ENCODE assay signal across 1 cellular context in the genomic region with DNA sequence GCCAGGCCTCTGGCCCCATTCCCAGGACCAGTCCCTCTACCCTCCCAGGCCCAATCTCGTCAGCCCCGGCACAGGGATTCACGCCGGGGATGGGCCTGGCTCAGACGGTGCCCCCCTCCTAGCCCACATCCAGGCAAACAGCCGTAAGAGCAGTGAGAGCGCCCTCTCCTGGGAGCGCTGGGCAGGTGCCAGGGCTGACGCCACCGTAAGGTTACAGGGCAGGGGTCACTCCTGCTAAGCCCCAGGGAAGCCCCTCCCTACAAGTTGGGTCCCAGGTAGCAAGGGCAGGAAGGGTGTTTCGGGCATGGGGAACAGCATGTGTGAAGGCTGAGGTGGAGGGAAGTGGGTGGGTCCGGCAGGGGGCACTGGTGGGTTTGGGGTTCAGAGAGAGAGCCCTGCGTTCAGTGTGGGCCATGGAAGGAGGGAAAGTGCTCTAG.
TF ChIP-seq lines count a peak whose summit lies in the region.

No MANE protein-coding gene starts in this region.

TF ChIP-seq in HepG2, 621 proteins besides CTCF, POLR2A, EP300 and RAD21 (continued from another document and continues in another):
- TF ChIP-seq ZNF281 (CRISPR knock-in tag; IDR thresholded peaks at IDR 0.05; ENCODE audit: borderline replicate concordance): no peak
- no peak for TF ChIP-seq ZSCAN9 (CRISPR knock-in tag; IDR thresholded peaks at IDR 0.05; ENCODE audit: borderline replicate concordance)
- TF ChIP-seq ZNF256 (CRISPR knock-in tag; conservative IDR thresholded peaks at IDR 0.05): no peak
- peak; percentile 95 for TF ChIP-seq ZBTB33 (CRISPR knock-in tag; IDR thresholded peaks at IDR 0.05)
- TF ChIP-seq, protein P1, sequence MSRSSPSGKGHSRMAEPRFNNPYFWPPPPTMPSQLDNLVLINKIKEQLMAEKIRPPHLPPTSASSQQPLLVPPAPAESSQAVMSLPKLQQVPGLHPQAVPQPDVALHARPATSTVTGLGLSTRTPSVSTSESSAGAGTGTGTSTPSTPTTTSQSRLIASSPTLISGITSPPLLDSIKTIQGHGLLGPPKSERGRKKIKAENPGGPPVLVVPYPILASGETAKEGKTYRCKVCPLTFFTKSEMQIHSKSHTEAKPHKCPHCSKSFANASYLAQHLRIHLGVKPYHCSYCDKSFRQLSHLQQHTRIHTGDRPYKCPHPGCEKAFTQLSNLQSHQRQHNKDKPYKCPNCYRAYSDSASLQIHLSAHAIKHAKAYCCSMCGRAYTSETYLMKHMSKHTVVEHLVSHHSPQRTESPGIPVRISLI (CRISPR knock-in tag; IDR thresholded peaks at IDR 0.05; ENCODE audit: borderline replicate concordance): no peak
- TF ChIP-seq PRDM4 (CRISPR knock-in tag; IDR thresholded peaks at IDR 0.05; ENCODE audit: borderline replicate concordance): no peak
- TF ChIP-seq SYNCRIP (IDR thresholded peaks at IDR 0.05; ENCODE audit: insufficient read depth, low read depth, low read length): no peak
- TF ChIP-seq DPF2 (CRISPR knock-in tag; IDR thresholded peaks at IDR 0.05; ENCODE audit: borderline replicate concordance, low read depth): no peak
- no peak for TF ChIP-seq MEIS2 (CRISPR knock-in tag; IDR thresholded peaks at IDR 0.05)
- TF ChIP-seq MATR3 (CRISPR knock-in tag; IDR thresholded peaks at IDR 0.05): no peak
- no peak for TF ChIP-seq NR2F6 (IDR thresholded peaks at IDR 0.05)
- peak; percentile 43; the same call in 1 of the 2 replicates for TF ChIP-seq NR2F6 (CRISPR knock-in tag; IDR thresholded peaks at IDR 0.05)
- TF ChIP-seq NPAS2 (CRISPR knock-in tag; IDR thresholded peaks at IDR 0.05; ENCODE audit: borderline replicate concordance): no peak
- TF ChIP-seq ESRRA (CRISPR knock-in tag; IDR thresholded peaks at IDR 0.05; ENCODE audit: low read depth): no peak
- TF ChIP-seq MTA1 (CRISPR knock-in tag; IDR thresholded peaks at IDR 0.05; ENCODE audit: borderline replicate concordance): peak; percentile 29; the same call in 1 of the 2 replicates
- no peak for TF ChIP-seq DMTF1 (CRISPR knock-in tag; IDR thresholded peaks at IDR 0.05)
- no peak for TF ChIP-seq FOXJ3 (CRISPR knock-in tag; IDR thresholded peaks at IDR 0.05; ENCODE audit: borderline replicate concordance)
- TF ChIP-seq ZNF17 (CRISPR knock-in tag; IDR thresholded peaks at IDR 0.05): no peak
- TF ChIP-seq ELK4 (CRISPR knock-in tag; IDR thresholded peaks at IDR 0.05; ENCODE audit: borderline replicate concordance): no peak
- TF ChIP-seq MLLT10 (CRISPR knock-in tag; IDR thresholded peaks at IDR 0.05): no peak
- no peak for TF ChIP-seq ZNF10 (CRISPR knock-in tag; IDR thresholded peaks at IDR 0.05; ENCODE audit: borderline replicate concordance, low read depth)
- peak; percentile 25; the same call in 1 of the 2 replicates for TF ChIP-seq HNF4A (CRISPR knock-in tag; IDR thresholded peaks at IDR 0.05)
- TF ChIP-seq, protein P2, sequence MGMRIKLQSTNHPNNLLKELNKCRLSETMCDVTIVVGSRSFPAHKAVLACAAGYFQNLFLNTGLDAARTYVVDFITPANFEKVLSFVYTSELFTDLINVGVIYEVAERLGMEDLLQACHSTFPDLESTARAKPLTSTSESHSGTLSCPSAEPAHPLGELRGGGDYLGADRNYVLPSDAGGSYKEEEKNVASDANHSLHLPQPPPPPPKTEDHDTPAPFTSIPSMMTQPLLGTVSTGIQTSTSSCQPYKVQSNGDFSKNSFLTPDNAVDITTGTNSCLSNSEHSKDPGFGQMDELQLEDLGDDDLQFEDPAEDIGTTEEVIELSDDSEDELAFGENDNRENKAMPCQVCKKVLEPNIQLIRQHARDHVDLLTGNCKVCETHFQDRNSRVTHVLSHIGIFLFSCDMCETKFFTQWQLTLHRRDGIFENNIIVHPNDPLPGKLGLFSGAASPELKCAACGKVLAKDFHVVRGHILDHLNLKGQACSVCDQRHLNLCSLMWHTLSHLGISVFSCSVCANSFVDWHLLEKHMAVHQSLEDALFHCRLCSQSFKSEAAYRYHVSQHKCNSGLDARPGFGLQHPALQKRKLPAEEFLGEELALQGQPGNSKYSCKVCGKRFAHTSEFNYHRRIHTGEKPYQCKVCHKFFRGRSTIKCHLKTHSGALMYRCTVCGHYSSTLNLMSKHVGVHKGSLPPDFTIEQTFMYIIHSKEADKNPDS (CRISPR knock-in tag; IDR thresholded peaks at IDR 0.05): no peak
- TF ChIP-seq ZNF205 (CRISPR knock-in tag; IDR thresholded peaks at IDR 0.05): no peak
- TF ChIP-seq TARDBP (CRISPR knock-in tag; IDR thresholded peaks at IDR 0.05): no peak
- no peak for TF ChIP-seq RFX3 (CRISPR knock-in tag; IDR thresholded peaks at IDR 0.05)
- no peak for TF ChIP-seq ZNF34 (CRISPR knock-in tag; IDR thresholded peaks at IDR 0.05; ENCODE audit: borderline replicate concordance)
- peak; percentile 33 for TF ChIP-seq STAG1 (CRISPR knock-in tag; IDR thresholded peaks at IDR 0.05)
- no peak for TF ChIP-seq NR3C1 (CRISPR knock-in tag; IDR thresholded peaks at IDR 0.05)
- TF ChIP-seq PATZ1 (CRISPR knock-in tag; IDR thresholded peaks at IDR 0.05): peak; percentile 52
- TF ChIP-seq TP53 (CRISPR knock-in tag; conservative IDR thresholded peaks at IDR 0.05): no peak
- TF ChIP-seq CREBL2 (CRISPR knock-in tag; IDR thresholded peaks at IDR 0.05; ENCODE audit: borderline replicate concordance): no peak
- no peak for TF ChIP-seq ZKSCAN1 (IDR thresholded peaks at IDR 0.05; ENCODE audit: low read length)
- TF ChIP-seq RXRB (CRISPR knock-in tag; IDR thresholded peaks at IDR 0.05; ENCODE audit: borderline replicate concordance): no peak
- TF ChIP-seq ZNF883 (CRISPR knock-in tag; IDR thresholded peaks at IDR 0.05; ENCODE audit: not compliant biosample characterization): no peak
- TF ChIP-seq, protein P3, sequence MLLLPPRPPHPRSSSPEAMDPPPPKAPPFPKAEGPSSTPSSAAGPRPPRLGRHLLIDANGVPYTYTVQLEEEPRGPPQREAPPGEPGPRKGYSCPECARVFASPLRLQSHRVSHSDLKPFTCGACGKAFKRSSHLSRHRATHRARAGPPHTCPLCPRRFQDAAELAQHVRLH (CRISPR knock-in tag; IDR thresholded peaks at IDR 0.05; ENCODE audit: borderline replicate concordance, low read depth): peak; percentile 61; the same call in 1 of the 2 replicates
- TF ChIP-seq SAP130 (CRISPR knock-in tag; IDR thresholded peaks at IDR 0.05; ENCODE audit: low read depth): no peak
- TF ChIP-seq, protein P4, sequence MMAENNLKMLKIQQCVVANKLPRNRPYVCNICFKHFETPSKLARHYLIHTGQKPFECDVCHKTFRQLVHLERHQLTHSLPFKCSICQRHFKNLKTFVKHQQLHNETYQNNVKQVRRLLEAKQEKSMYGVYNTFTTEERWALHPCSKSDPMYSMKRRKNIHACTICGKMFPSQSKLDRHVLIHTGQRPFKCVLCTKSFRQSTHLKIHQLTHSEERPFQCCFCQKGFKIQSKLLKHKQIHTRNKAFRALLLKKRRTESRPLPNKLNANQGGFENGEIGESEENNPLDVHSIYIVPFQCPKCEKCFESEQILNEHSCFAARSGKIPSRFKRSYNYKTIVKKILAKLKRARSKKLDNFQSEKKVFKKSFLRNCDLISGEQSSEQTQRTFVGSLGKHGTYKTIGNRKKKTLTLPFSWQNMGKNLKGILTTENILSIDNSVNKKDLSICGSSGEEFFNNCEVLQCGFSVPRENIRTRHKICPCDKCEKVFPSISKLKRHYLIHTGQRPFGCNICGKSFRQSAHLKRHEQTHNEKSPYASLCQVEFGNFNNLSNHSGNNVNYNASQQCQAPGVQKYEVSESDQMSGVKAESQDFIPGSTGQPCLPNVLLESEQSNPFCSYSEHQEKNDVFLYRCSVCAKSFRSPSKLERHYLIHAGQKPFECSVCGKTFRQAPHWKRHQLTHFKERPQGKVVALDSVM (CRISPR knock-in tag; IDR thresholded peaks at IDR 0.05): no peak
